Comparison of ENCODE assay signal across 22 cellular contexts in genomic region chr4:176150704-176151103, GRCh38. TPM values are rescaled to one million over a fixed set of nuclear protein-coding genes. Genes with fewer than 3 reads are reported as not detected.
"Had no signal": no experiment of that assay in that cellular context is flagged by ENCODE, and none has a peak within 500 bp of the region (broad histone marks: within the 10 kb centered on the region; RNA-seq: fewer than 3 reads in every experiment).

No MANE protein-coding gene starts in this region.

- H3K4me1 Mint-ChIP-seq: naive B cell; neural crest cell; stimulated activated naive B cell treated with anti-CD40 and anti-IgM and Interleukin-4, amounts not matched to agents 10 μg/mL and 1 μg/mL and 100 μg/mL, for 72 hours had no signal

- H3K4me1 ChIP-seq: esophagus squamous epithelium, right lobe of liver had no signal

- H3K9me3 Mint-ChIP-seq: effector memory CD8-positive, alpha-beta T cell; naive B cell; neural crest cell; stimulated activated naive B cell treated with anti-CD40 and anti-IgM and Interleukin-4, amounts not matched to agents 10 μg/mL and 1 μg/mL and 100 μg/mL, for 72 hours; T-helper 1 cell treated with Interleukin-12 subunit alpha and Interleukin-12 subunit beta and Interleukin-4 antibody, amounts not matched to agents 30 μg/mL and 1 μg/mL, for 36 hours had no signal

- H3K27me3 ChIP-seq: esophagus squamous epithelium, hepatocyte, right lobe of liver had no signal

- H3K4me3 Mint-ChIP-seq: activated naive CD8-positive, alpha-beta T cell; effector memory CD8-positive, alpha-beta T cell; naive B cell; neural crest cell; stimulated activated naive B cell treated with anti-CD40 and anti-IgM and Interleukin-4, amounts not matched to agents 10 μg/mL and 1 μg/mL and 100 μg/mL, for 72 hours; T-helper 1 cell treated with Interleukin-12 subunit alpha and Interleukin-12 subunit beta and Interleukin-4 antibody, amounts not matched to agents 30 μg/mL and 1 μg/mL, for 36 hours had no signal

- H3K79me2 ChIP-seq: hepatocyte had no signal

- H2AFZ ChIP-seq: hepatocyte had no signal

- H3K9me3 ChIP-seq: esophagus squamous epithelium, mucosa of descending colon, right lobe of liver, thoracic aorta had no signal

- H3K36me3 ChIP-seq: esophagus squamous epithelium, right lobe of liver, thoracic aorta had no signal

- H3K27ac ChIP-seq: esophagus squamous epithelium, hepatocyte, right lobe of liver, thoracic aorta had no signal

- H3K36me3 Mint-ChIP-seq: activated naive CD8-positive, alpha-beta T cell; naive B cell; stimulated activated naive B cell treated with anti-CD40 and anti-IgM and Interleukin-4, amounts not matched to agents 10 μg/mL and 1 μg/mL and 100 μg/mL, for 72 hours had no signal

- H3K27me3 Mint-ChIP-seq: activated naive CD8-positive, alpha-beta T cell; effector memory CD8-positive, alpha-beta T cell; naive B cell; progenitor cell of endocrine pancreas; stimulated activated naive B cell treated with anti-CD40 and anti-IgM and Interleukin-4, amounts not matched to agents 10 μg/mL and 1 μg/mL and 100 μg/mL, for 72 hours had no signal

- DNase-seq: activated CD4-positive, CD25-positive, alpha-beta regulatory T cell treated with anti-CD3 and anti-CD28 coated beads, Interleukin-2, amount 50 U/mL, for 72 hours; activated T-cell treated with anti-CD3 and anti-CD28 coated beads for 4 hours; amygdala; effector memory CD8-positive, alpha-beta T cell; esophagus squamous epithelium; left cardiac atrium; naive B cell; right lobe of liver; stimulated activated naive B cell treated with anti-CD40 and anti-IgM and Interleukin-4, amounts not matched to agents 10 μg/mL and 1 μg/mL and 100 μg/mL, for 72 hours had no signal

- H3K4me3 ChIP-seq: esophagus squamous epithelium, hepatocyte, mucosa of descending colon, right lobe of liver, thoracic aorta had no signal

- H3K27ac Mint-ChIP-seq: activated naive CD8-positive, alpha-beta T cell; effector memory CD8-positive, alpha-beta T cell; progenitor cell of endocrine pancreas; stimulated activated naive B cell treated with anti-CD40 and anti-IgM and Interleukin-4, amounts not matched to agents 10 μg/mL and 1 μg/mL and 100 μg/mL, for 72 hours; T-helper 1 cell treated with Interleukin-12 subunit alpha and Interleukin-12 subunit beta and Interleukin-4 antibody, amounts not matched to agents 30 μg/mL and 1 μg/mL, for 36 hours had no signal

- H3K4me2 ChIP-seq: hepatocyte had no signal

RNA-seq across cellular contexts. Expression of gene SPATA4, which starts 44.7 kb away (rescaled TPM):
- total RNA-seq: activated CD8-positive, alpha-beta memory T cell treated with anti-CD3 and anti-CD28 coated beads for 36 hours; dermis microvascular lymphatic vessel endothelial cell; esophagus squamous epithelium; glomerular endothelial cell; hepatocyte; lower leg skin; omental fat pad; right lobe of liver; thoracic aorta; ureter had no signal
- polyA plus RNA-seq: hepatocyte had no signal
